In genomic region chr1:209673631-209674417, GRCh38 we compare ENCODE assay signal across 11 cellular contexts. TPM values are rescaled to one million over a fixed set of nuclear protein-coding genes. Genes with fewer than 3 reads are reported as not detected.
A peak's percentile ranks its signal among the peaks of the same experiment; 100 is the strongest.
DNase-seq lines count a peak whose midpoint lies in the region; ATAC-seq and TF ChIP-seq lines count a peak whose summit lies in the region.
"Had no signal": no experiment of that assay in that cellular context is flagged by ENCODE, and none has a peak within 500 bp of the region (broad histone marks: within the 10 kb centered on the region; RNA-seq: fewer than 3 reads in every experiment).

No MANE protein-coding gene starts in this region.

- DNase-seq in activated naive CD4-positive, alpha-beta T cell treated with anti-CD3 and anti-CD28 coated beads, Interleukin-2, amount 10 ng/mL, durations not matched to agents 7 days and 5 days, result no peak
- DNase-seq in activated naive CD8-positive, alpha-beta T cell treated with anti-CD3 and anti-CD28 coated beads for 36 hours, result no peak
- DNase-seq in DMS153 (lab: John Stamatoyannopoulos, UW), result no peak
- DNase-seq in HuH-7.5 (ENCODE audit: low spot score), result no peak
- DNase-seq: activated gamma-delta T cell, kidney glomerular epithelial cell had no signal

- H3K9me3 Mint-ChIP-seq in activated naive CD4-positive, alpha-beta T cell treated with anti-CD3 and anti-CD28 coated beads, Interleukin-2, amount 50 U/mL, for 24 hours, result no peaks in the 10 kb centered on the region
- H3K9me3 Mint-ChIP-seq in activated naive CD4-positive, alpha-beta T cell treated with anti-CD3 and anti-CD28 coated beads, Interleukin-2, amount 10 ng/mL, durations not matched to agents 7 days and 5 days, result no peaks in the 10 kb centered on the region
- H3K9me3 Mint-ChIP-seq in activated naive CD8-positive, alpha-beta T cell treated with anti-CD3 and anti-CD28 coated beads for 36 hours, result no peaks in the 10 kb centered on the region

- H3K27me3 ChIP-seq in liver (ENCODE audit: control insufficient read depth in 4 of 4, insufficient read depth in 4 of 4, low read length in 3 of 4) (no peaks in the 10 kb centered on the region), subcutaneous abdominal adipose tissue (ENCODE audit: control insufficient read depth in 5 of 5, insufficient read depth in 4 of 5, low read length in 5 of 5) (peaks cover 0 to 5% (median 0%) of the 10 kb centered on the region in 5 donors)

- peak in 1 of 2 donors; percentile 27 for TF ChIP-seq RAD21 in liver (IDR thresholded peaks at IDR 0.05)

- H3K4me1 Mint-ChIP-seq in activated naive CD4-positive, alpha-beta T cell treated with anti-CD3 and anti-CD28 coated beads, Interleukin-2, amount 50 U/mL, for 24 hours, result peaks cover 38% of the 10 kb centered on the region
- peaks cover 68% of the 10 kb centered on the region for H3K4me1 Mint-ChIP-seq in activated naive CD4-positive, alpha-beta T cell treated with anti-CD3 and anti-CD28 coated beads, Interleukin-2, amount 10 ng/mL, durations not matched to agents 7 days and 5 days
- H3K4me1 Mint-ChIP-seq in activated naive CD8-positive, alpha-beta T cell treated with anti-CD3 and anti-CD28 coated beads for 36 hours, result peaks cover 36% of the 10 kb centered on the region

- peaks cover 32% of the 10 kb centered on the region for H3K27me3 Mint-ChIP-seq in activated naive CD4-positive, alpha-beta T cell treated with anti-CD3 and anti-CD28 coated beads, Interleukin-2, amount 50 U/mL, for 24 hours
- H3K27me3 Mint-ChIP-seq in activated naive CD4-positive, alpha-beta T cell treated with anti-CD3 and anti-CD28 coated beads, Interleukin-2, amount 10 ng/mL, durations not matched to agents 7 days and 5 days, result peaks cover 45% of the 10 kb centered on the region
- peaks cover 52% of the 10 kb centered on the region for H3K27me3 Mint-ChIP-seq in activated naive CD8-positive, alpha-beta T cell treated with anti-CD3 and anti-CD28 coated beads for 36 hours

- 18% methylated on average over 7 of the region's 7 CpGs for WGBS in liver

- H3K4me3 ChIP-seq in liver (ENCODE audit: low read depth in 1 of 3, low read length in 3 of 3) (peak overlapping the region in 1 of 3 donors; percentile 65), subcutaneous abdominal adipose tissue (ENCODE audit: low read depth in 1 of 5, low read length in 5 of 5) (peak overlapping the region; percentile 76 to 98 (median 81))
- H3K4me3 ChIP-seq: BLaER1 had no signal

- no peak overlapping the region for H3K27ac Mint-ChIP-seq in activated naive CD4-positive, alpha-beta T cell treated with anti-CD3 and anti-CD28 coated beads, Interleukin-2, amount 50 U/mL, for 24 hours
- no peak overlapping the region for H3K27ac Mint-ChIP-seq in activated naive CD4-positive, alpha-beta T cell treated with anti-CD3 and anti-CD28 coated beads, Interleukin-2, amount 10 ng/mL, durations not matched to agents 7 days and 5 days
- H3K27ac Mint-ChIP-seq in activated naive CD8-positive, alpha-beta T cell treated with anti-CD3 and anti-CD28 coated beads for 36 hours, result peak overlapping the region; percentile 44

- no peaks in the 10 kb centered on the region for H3K9me3 ChIP-seq in liver (ENCODE audit: control insufficient read depth in 4 of 4, low read length in 3 of 4)
- H3K9me3 ChIP-seq in subcutaneous abdominal adipose tissue (ENCODE audit: control insufficient read depth in 5 of 5, low read length in 5 of 5), result no peaks in the 10 kb centered on the region

- H3K36me3 Mint-ChIP-seq in activated naive CD4-positive, alpha-beta T cell treated with anti-CD3 and anti-CD28 coated beads, Interleukin-2, amount 50 U/mL, for 24 hours, result peaks cover 2% of the 10 kb centered on the region
- H3K36me3 Mint-ChIP-seq in activated naive CD4-positive, alpha-beta T cell treated with anti-CD3 and anti-CD28 coated beads, Interleukin-2, amount 10 ng/mL, durations not matched to agents 7 days and 5 days, result peaks cover 9% of the 10 kb centered on the region
- peaks cover 11% of the 10 kb centered on the region for H3K36me3 Mint-ChIP-seq in activated naive CD8-positive, alpha-beta T cell treated with anti-CD3 and anti-CD28 coated beads for 36 hours

- no peak for ATAC-seq in GM19023 (IDR thresholded peaks at IDR 0.05; ENCODE audit: unreplicated experiment)

- CTCF ChIA-PET in activated naive CD4-positive, alpha-beta T cell treated with anti-CD3 and anti-CD28 coated beads, Interleukin-2, amount 10 ng/mL, durations not matched to agents 7 days and 5 days (lab: Charles Lee), result interaction anchor here (0.8 to 2.3 kb wide), 11 partner anchors 8 to 107 kb away, joined by 3 to 10 read pairs (median 3); partner anchors contain the start of gene LAMB3

- H3K36me3 ChIP-seq in liver (ENCODE audit: control insufficient read depth in 4 of 4, insufficient read depth in 3 of 4, low read depth in 1 of 4, low read length in 3 of 4) (no peaks in the 10 kb centered on the region), subcutaneous abdominal adipose tissue (ENCODE audit: control insufficient read depth in 5 of 5, insufficient read depth in 5 of 5, low read length in 5 of 5) (peaks cover 0 to 4% (median 0%) of the 10 kb centered on the region in 5 donors)
- H3K36me3 ChIP-seq: BLaER1 had no signal

- H3K4me3 Mint-ChIP-seq in activated naive CD4-positive, alpha-beta T cell treated with anti-CD3 and anti-CD28 coated beads, Interleukin-2, amount 50 U/mL, for 24 hours, result peak overlapping the region; percentile 80
- no peak overlapping the region for H3K4me3 Mint-ChIP-seq in activated naive CD4-positive, alpha-beta T cell treated with anti-CD3 and anti-CD28 coated beads, Interleukin-2, amount 10 ng/mL, durations not matched to agents 7 days and 5 days
- peak overlapping the region; percentile 76 for H3K4me3 Mint-ChIP-seq in activated naive CD8-positive, alpha-beta T cell treated with anti-CD3 and anti-CD28 coated beads for 36 hours

- H3K4me1 ChIP-seq in liver (ENCODE audit: control insufficient read depth in 4 of 4, insufficient read depth in 4 of 4, low read length in 3 of 4), result peaks cover 11 to 65% (median 32%) of the 10 kb centered on the region in 4 donors
- H3K4me1 ChIP-seq in subcutaneous abdominal adipose tissue (ENCODE audit: control insufficient read depth in 5 of 5, insufficient read depth in 5 of 5, low read length in 5 of 5), result peaks cover 3 to 72% (median 56%) of the 10 kb centered on the region in 5 donors

- H3K27ac ChIP-seq in liver (ENCODE audit: low read depth in 1 of 2, low read length in 2 of 2) (peak overlapping the region; percentile 72 to 94), subcutaneous abdominal adipose tissue (ENCODE audit: low read depth, low read length) (peak overlapping the region; percentile 98)
- H3K27ac ChIP-seq: BLaER1 had no signal

- H3K9ac ChIP-seq in liver (ENCODE audit: low read depth in 1 of 2, low read length in 2 of 2) (peak overlapping the region in 1 of 2 donors; percentile 10), subcutaneous abdominal adipose tissue (ENCODE audit: low read length in 5 of 5) (peak overlapping the region; percentile 40 to 93 (median 79))
- H3K9ac ChIP-seq: BLaER1 had no signal

- TF ChIP-seq CTCF in liver (IDR thresholded peaks at IDR 0.05; ENCODE audit: low read depth, low read length, missing input control), result no peak

TF ChIP-seq in liver, 16 proteins besides CTCF, POLR2A, EP300 and RAD21 (continues in another document):
- TF ChIP-seq EGR1 (IDR thresholded peaks at IDR 0.05; ENCODE audit: low read depth in 2 of 2) (peak in 1 of 2 donors; percentile 59), SP1 (IDR thresholded peaks at IDR 0.05) (peak; percentile 72), FOXA1 (IDR thresholded peaks at IDR 0.05) (no peak), ATF3 (IDR thresholded peaks at IDR 0.05) (peak; percentile 97), HNF4A (conservative IDR thresholded peaks at IDR 0.05) (peak; percentile 77 to 83), YY1 (IDR thresholded peaks at IDR 0.05) (no peak), FOXA2 (IDR thresholded peaks at IDR 0.05) (peak; percentile 27), NR2F2 (IDR thresholded peaks at IDR 0.05) (peak; percentile 70)
- TF ChIP-seq, protein P1, sequence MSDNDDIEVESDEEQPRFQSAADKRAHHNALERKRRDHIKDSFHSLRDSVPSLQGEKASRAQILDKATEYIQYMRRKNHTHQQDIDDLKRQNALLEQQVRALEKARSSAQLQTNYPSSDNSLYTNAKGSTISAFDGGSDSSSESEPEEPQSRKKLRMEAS (IDR thresholded peaks at IDR 0.05), result peak; percentile 72

RNA-seq across cellular contexts. Expression of gene G0S2, which starts 1.4 kb away (rescaled TPM):
- total RNA-seq in activated naive CD8-positive, alpha-beta T cell treated with anti-CD3 and anti-CD28 coated beads for 36 hours, result 10 to 100 TPM; 11.4 to 13.1 TPM
- total RNA-seq in liver, result 100 to 1,000 TPM in 1 of 2 donors, 1 to 10 TPM in 1; 9.6 to 185 TPM
- polyA plus RNA-seq in liver, result 100 to 1,000 TPM; 146 to 347 TPM

RNA-seq across cellular contexts. Expression of gene LAMB3, which starts 21.6 kb away (rescaled TPM):
- under 1 TPM; 0.88 to 0.89 TPM for total RNA-seq in activated naive CD8-positive, alpha-beta T cell treated with anti-CD3 and anti-CD28 coated beads for 36 hours
- 1 to 10 TPM; 1.3 to 9.1 TPM for total RNA-seq in liver
- polyA plus RNA-seq in liver, result 1 to 10 TPM; 3.6 to 7.6 TPM

RNA-seq across cellular contexts. Expression of gene HSD11B1, which starts 30.8 kb away (rescaled TPM):
- total RNA-seq in activated naive CD8-positive, alpha-beta T cell treated with anti-CD3 and anti-CD28 coated beads for 36 hours, result under 1 TPM in 1 of 2 experiments, not detected in 1; 0.36 TPM
- 100 to 1,000 TPM in 1 of 2 donors, under 1 TPM in 1; 0.09 to 226 TPM for total RNA-seq in liver
- polyA plus RNA-seq in liver, result 100 to 1,000 TPM; 381 to 488 TPM
